ENCODE assay signal across 25 cellular contexts in genomic region chr7:12229046-12229445, GRCh38. TPM values are rescaled to one million over a fixed set of nuclear protein-coding genes. Genes with fewer than 3 reads are reported as not detected.
DNase-seq lines count a peak whose midpoint lies in the region; ATAC-seq, FAIRE-seq and TF ChIP-seq lines count a peak whose summit lies in the region.
"Had no signal": no experiment of that assay in that cellular context is flagged by ENCODE, and none has a peak within 500 bp of the region (broad histone marks: within the 10 kb centered on the region; RNA-seq: fewer than 3 reads in every experiment).

No MANE protein-coding gene starts in this region.

- H3K27me3 ChIP-seq in fibroblast of lung (ENCODE audit: control insufficient read depth, insufficient read depth, low read length), result no peaks in the 10 kb centered on the region
- H3K27me3 ChIP-seq in endodermal cell (ENCODE audit: control insufficient read depth, insufficient read depth, low read length, poor library complexity, severe bottlenecking), result no peaks in the 10 kb centered on the region
- H3K27me3 ChIP-seq: SJSA1, stomach, uterus had no signal

- H3K36me3 Mint-ChIP-seq in endodermal cell (ENCODE audit: low read depth), result peaks cover 32% of the 10 kb centered on the region

- no peaks in the 10 kb centered on the region for H3K36me3 ChIP-seq in fibroblast of lung (ENCODE audit: control insufficient read depth, insufficient read depth, low read length)
- H3K36me3 ChIP-seq in endodermal cell (ENCODE audit: control insufficient read depth, insufficient read depth, low read length), result peaks cover 40% of the 10 kb centered on the region
- H3K36me3 ChIP-seq: uterus had no signal

- no peaks in the 10 kb centered on the region for H4K20me1 ChIP-seq in fibroblast of lung (ENCODE audit: control insufficient read depth, extremely low read depth, insufficient read depth, low read length)

- H3K9ac ChIP-seq in fibroblast of lung (ENCODE audit: insufficient read depth, low read length) (no peak overlapping the region), endodermal cell (ENCODE audit: extremely low read depth, low read length, poor library complexity, severe bottlenecking) (no peak overlapping the region)

- H3K9me3 ChIP-seq in fibroblast of lung (ENCODE audit: control insufficient read depth, insufficient read depth, low read depth, low read length) (no peaks in the 10 kb centered on the region), endodermal cell (ENCODE audit: control insufficient read depth, low read length) (peaks cover 3% of the 10 kb centered on the region)
- H3K9me3 ChIP-seq: SJSA1, stomach, uterus had no signal

- no peak overlapping the region for H3K27ac Mint-ChIP-seq in endodermal cell
- H3K27ac Mint-ChIP-seq: activated CD4-positive, alpha-beta T cell treated with anti-CD3 and anti-CD28 coated beads, Interleukin-2, amount 10 ng/mL, durations not matched to agents 24 days and 14 days; activated naive CD8-positive, alpha-beta T cell; effector memory CD8-positive, alpha-beta T cell had no signal

- no peak overlapping the region for H3K4me2 ChIP-seq in fibroblast of lung (ENCODE audit: extremely low read depth, insufficient read depth, low read length)

- H3K27ac ChIP-seq in fibroblast of lung (ENCODE audit: insufficient read depth, low read length) (no peak overlapping the region), endodermal cell (ENCODE audit: low read depth, low read length) (no peak overlapping the region)
- H3K27ac ChIP-seq: SJSA1, stomach, uterus had no signal

- H3K79me2 ChIP-seq in fibroblast of lung (ENCODE audit: control insufficient read depth, insufficient read depth, low read length), result no peaks in the 10 kb centered on the region

- TF ChIP-seq CTCF in fibroblast of lung (conservative IDR thresholded peaks at IDR 0.05 in 1 of 2, IDR thresholded peaks at IDR 0.05 in 1 of 2; ENCODE audit: low read depth in 1 of 2, low read length in 2 of 2) (no peak), omental fat pad (IDR thresholded peaks at IDR 0.05) (no peak), endodermal cell (conservative IDR thresholded peaks at IDR 0.05) (no peak)

- H3K4me3 ChIP-seq in fibroblast of lung (replicated peaks in 1 of 4; ENCODE audit: control extremely low read depth in 1 of 4, insufficient read depth in 1 of 4, low read depth in 3 of 4, low read length in 4 of 4) (no peak overlapping the region), endodermal cell (ENCODE audit: low read length) (no peak overlapping the region)
- H3K4me3 ChIP-seq: SJSA1, stomach, uterus had no signal

- no peaks in the 10 kb centered on the region for H3K4me1 Mint-ChIP-seq in endodermal cell

- DNase-seq in AG20443 (ENCODE audit: low spot score), result peak; percentile 11
- no peak for DNase-seq in RCC 7860 (ENCODE audit: low spot score)
- DNase-seq in fibroblast of lung (ENCODE audit: low read depth in 2 of 2), result peak; percentile 29 to 51
- DNase-seq in renal cortical epithelial cell (ENCODE audit: low read depth), result peak; percentile 19
- DNase-seq in NCI-H2227 (lab: John Stamatoyannopoulos, UW; ENCODE audit: unreplicated experiment), result no peak
- DNase-seq in omental fat pad (ENCODE audit: low spot score), result no peak
- no peak for DNase-seq in endodermal cell
- DNase-seq: activated CD4-positive, alpha-beta T cell treated with anti-CD3 and anti-CD28 coated beads, Interleukin-2, amount 10 ng/mL, durations not matched to agents 24 days and 14 days; activated effector memory CD4-positive, alpha-beta T cell treated with Interleukin-2 at 50 U/mL for 16 hours; anterior cingulate cortex; C1 segment of cervical spinal cord; effector memory CD8-positive, alpha-beta T cell; mesenchymal stem cell; NCI-H146; NCI-H446; posterior cingulate gyrus; right cardiac atrium; RPMI8226; stimulated activated CD4-positive, alpha-beta T cell treated with anti-CD3 and anti-CD28 coated beads, Interleukin-12 subunit alpha, Interleukin-12 subunit beta, amount 100 ng/mL, for 4 hours; stimulated activated CD4-positive, alpha-beta T cell treated with anti-CD3 and anti-CD28 coated beads, Interleukin-4, amount 100 ng/mL, for 1 hour; stomach; uterus had no signal

- H3K9me3 Mint-ChIP-seq in endodermal cell, result peaks cover 13% of the 10 kb centered on the region
- H3K9me3 Mint-ChIP-seq: activated CD4-positive, alpha-beta T cell treated with anti-CD3 and anti-CD28 coated beads, Interleukin-2, amount 10 ng/mL, durations not matched to agents 24 days and 14 days; effector memory CD8-positive, alpha-beta T cell had no signal

- peak; percentile 40 for FAIRE-seq in RCC 7860 (lab: Jason Lieb, UNC)

- no peak overlapping the region for H3K4me3 Mint-ChIP-seq in endodermal cell
- H3K4me3 Mint-ChIP-seq: activated CD4-positive, alpha-beta T cell treated with anti-CD3 and anti-CD28 coated beads, Interleukin-2, amount 10 ng/mL, durations not matched to agents 24 days and 14 days; activated naive CD8-positive, alpha-beta T cell; effector memory CD8-positive, alpha-beta T cell had no signal

- no peak overlapping the region for H2AFZ ChIP-seq in fibroblast of lung (ENCODE audit: low read length)

- ATAC-seq in GM18511 (IDR thresholded peaks at IDR 0.05; ENCODE audit: unreplicated experiment) (no peak), omental fat pad (ENCODE audit: low FRiP score) (no peak)
- ATAC-seq: effector memory CD8-positive, alpha-beta T cell; right cardiac atrium had no signal

- no peaks in the 10 kb centered on the region for H3K4me1 ChIP-seq in fibroblast of lung (ENCODE audit: control insufficient read depth, extremely low read depth, insufficient read depth, low read length)
- no peaks in the 10 kb centered on the region for H3K4me1 ChIP-seq in endodermal cell (ENCODE audit: control insufficient read depth, insufficient read depth, low read length)
- H3K4me1 ChIP-seq: SJSA1, uterus had no signal

- H3K27me3 Mint-ChIP-seq in endodermal cell (ENCODE audit: insufficient read depth), result no peaks in the 10 kb centered on the region
- H3K27me3 Mint-ChIP-seq: activated CD4-positive, alpha-beta T cell treated with anti-CD3 and anti-CD28 coated beads, Interleukin-2, amount 10 ng/mL, durations not matched to agents 24 days and 14 days; activated naive CD8-positive, alpha-beta T cell; effector memory CD8-positive, alpha-beta T cell had no signal

RNA-seq across cellular contexts. Expression of gene TMEM106B, which starts 18.0 kb away (rescaled TPM):
- total RNA-seq in fibroblast of lung, result 41.6 and 51.9 TPM in 2 replicates
- 41.9 and 60.2 TPM in 2 replicates for polyA plus RNA-seq in fibroblast of lung
- 23.3 and 28.0 TPM in 2 replicates for polyA plus RNA-seq in fibroblast of lung (2012)
- polyA minus RNA-seq in fibroblast of lung (ENCODE audit: low replicate concordance), result 1.5 and 7.5 TPM in 2 replicates
- 98.5 and 117 TPM in 2 replicates for total RNA-seq in renal cortical epithelial cell
- total RNA-seq in omental fat pad, result 10 to 100 TPM; 40.4 to 65.9 (median 45.6) TPM
- total RNA-seq in endodermal cell, result 10 to 100 TPM; 40.3 to 59.6 TPM
- 64.6 TPM for polyA plus RNA-seq in endodermal cell (2013, experiment 1 of 2)
- polyA plus RNA-seq in endodermal cell (2013, experiment 2 of 2), result 62.1 TPM

Comparison
In these comparisons a context has a peak if more than half of its experiments do, and no peak if none do; other contexts are left out.
1. DNase-seq: peak in AG20443 (single experiment), fibroblast of lung (2 of 2) and renal cortical epithelial cell (single experiment); none in RCC 7860 (single experiment), NCI-H2227 (single experiment), omental fat pad (single experiment) and endodermal cell (single experiment).